ENCODE assay signal across 10 cellular contexts in genomic region chr6:35487653-35488516, GRCh38. TPM values are rescaled to one million over a fixed set of nuclear protein-coding genes. Genes with fewer than 3 reads are reported as not detected.
DNase-seq lines count a peak whose midpoint lies in the region; ATAC-seq, FAIRE-seq and TF ChIP-seq lines count a peak whose summit lies in the region.
"Had no signal": no experiment of that assay in that cellular context is flagged by ENCODE, and none has a peak within 500 bp of the region (broad histone marks: within the 10 kb centered on the region; RNA-seq: fewer than 3 reads in every experiment).

No MANE protein-coding gene starts in this region.

- H3K36me3 ChIP-seq in right atrium auricular region (peaks cover 10% of the 10 kb centered on the region), ascending aorta (peaks cover 16 to 21% of the 10 kb centered on the region in 2 donors), mesendoderm (ENCODE audit: control insufficient read depth, insufficient read depth, low read length) (no peaks in the 10 kb centered on the region), vagina (no peaks in the 10 kb centered on the region)

- DNase-seq in right atrium auricular region (ENCODE audit: low spot score) (no peak), Right ventricle myocardium inferior (ENCODE audit: missing footprints) (no peak), ascending aorta (ENCODE audit: low spot score in 2 of 2) (no peak), mesendoderm (no peak), vagina (ENCODE audit: extremely low spot score in 2 of 2) (no peak), frontal cortex (ENCODE audit: low spot score in 2 of 2) (no peak)

- peak overlapping the region; percentile 39 for H2BK5ac ChIP-seq in mesendoderm (ENCODE audit: low read length)

- TF ChIP-seq POLR2A in vagina (IDR thresholded peaks at IDR 0.05) = no peak

- H3K79me2 ChIP-seq in mesendoderm (ENCODE audit: control insufficient read depth, insufficient read depth, low read length) = peaks cover 39% of the 10 kb centered on the region

- TF ChIP-seq CTCF in right atrium auricular region (IDR thresholded peaks at IDR 0.05) (no peak), ascending aorta (IDR thresholded peaks at IDR 0.05) (no peak), vagina (IDR thresholded peaks at IDR 0.05) (no peak)

- no peak overlapping the region for H3K9ac ChIP-seq in mesendoderm (ENCODE audit: low read length)

- H3K4ac ChIP-seq in mesendoderm (ENCODE audit: low read depth, low read length) = no peak overlapping the region

- no CpG with 5 or more reads among the region's 9 CpGs for WGBS in mesendoderm (ENCODE audit: extremely low coverage, insufficient coverage, low lambda C conversion rate)

- H3K23ac ChIP-seq in mesendoderm (ENCODE audit: low read length) = no peak overlapping the region

- H3K79me1 ChIP-seq in mesendoderm (ENCODE audit: low read length) = peaks cover 19% of the 10 kb centered on the region

- H3K4me2 ChIP-seq in mesendoderm (ENCODE audit: low read length) = no peak overlapping the region

- H2BK120ac ChIP-seq in mesendoderm (ENCODE audit: low read depth, low read length) = no peak overlapping the region

- intact Hi-C loops in Right ventricle myocardium inferior (cut with DNase I) = no loop called here
- intact Hi-C loops in ascending aorta (cut with DNase I) = loop anchor here (2.0 to 10.0 kb wide), 2 partner anchors 19 to 333 kb away; partner anchors contain the start of gene RPL10A
- intact Hi-C loops in vagina (cut with DNase I) = no loop called here

- H3K27ac ChIP-seq in right atrium auricular region (peak overlapping the region; percentile 83 to 89), ascending aorta (peak overlapping the region; percentile 95 to 100), mesendoderm (ENCODE audit: low read depth, low read length) (peak overlapping the region; percentile 63), vagina (peak overlapping the region; percentile 97)

- H2BK15ac ChIP-seq in mesendoderm (replicated peaks; ENCODE audit: low read depth) = no peak overlapping the region

- H2AK5ac ChIP-seq in mesendoderm (ENCODE audit: low read length) = peak overlapping the region; percentile 83

- H3K4me1 ChIP-seq in right atrium auricular region (peaks cover 0 to 77% of the 10 kb centered on the region in 2 donors), ascending aorta (peaks cover 36 to 77% of the 10 kb centered on the region in 2 donors), mesendoderm (ENCODE audit: control insufficient read depth, low read depth, low read length) (peaks cover 53% of the 10 kb centered on the region), vagina (peaks cover 83% of the 10 kb centered on the region)

- H3K27me3 ChIP-seq in right atrium auricular region (no peaks in the 10 kb centered on the region), ascending aorta (no peaks in the 10 kb centered on the region), mesendoderm (ENCODE audit: insufficient read depth, low read length, poor library complexity) (no peaks in the 10 kb centered on the region), vagina (no peaks in the 10 kb centered on the region)

- H3K18ac ChIP-seq in mesendoderm (ENCODE audit: low read length) = no peak overlapping the region

- H4K5ac ChIP-seq in mesendoderm (ENCODE audit: low read length) = no peak overlapping the region

- ATAC-seq in Right ventricle myocardium inferior (no peak), GM21447 (IDR thresholded peaks at IDR 0.05; ENCODE audit: unreplicated experiment) (no peak), HG02623 (IDR thresholded peaks at IDR 0.05; ENCODE audit: unreplicated experiment) (no peak)

- H3K4me3 ChIP-seq in right atrium auricular region (no peak overlapping the region), ascending aorta (peak overlapping the region in 1 of 2 donors; percentile 29), mesendoderm (ENCODE audit: low read length) (no peak overlapping the region), vagina (no peak overlapping the region)

- no peak overlapping the region for H4K8ac ChIP-seq in mesendoderm (ENCODE audit: low read depth, low read length)

- H3K9me3 ChIP-seq in right atrium auricular region (no peaks in the 10 kb centered on the region), ascending aorta (no peaks in the 10 kb centered on the region), vagina (no peaks in the 10 kb centered on the region)

- H3K56ac ChIP-seq in mesendoderm (ENCODE audit: low read length) = peak overlapping the region; percentile 6

- FAIRE-seq in frontal cortex (lab: Jason Lieb, UNC) = no peak

RNA-seq across cellular contexts. Expression of gene TEAD3, which starts 9.0 kb away (rescaled TPM):
- total RNA-seq in right atrium auricular region (10 to 100 TPM; 19.3 to 37.1 TPM), Right ventricle myocardium inferior (32.2 TPM), ascending aorta (19.8 TPM), vagina (29.0 TPM), frontal cortex (0.41 TPM)
- 37.1 TPM for polyA plus RNA-seq in mesendoderm (2013, experiment 1 of 2)
- 36.3 TPM for polyA plus RNA-seq in mesendoderm (2013, experiment 2 of 2)

RNA-seq across cellular contexts. Expression of gene RPL10A, which starts 19.7 kb away (rescaled TPM):
- total RNA-seq in right atrium auricular region (100 to 1,000 TPM; 571 to 831 TPM), Right ventricle myocardium inferior (606 TPM), ascending aorta (643 TPM), vagina (2,013 TPM), frontal cortex (1,604 TPM)
- polyA plus RNA-seq in mesendoderm (2013, experiment 1 of 2) = 2,328 TPM
- polyA plus RNA-seq in mesendoderm (2013, experiment 2 of 2) = 2,329 TPM

RNA-seq across cellular contexts. Expression of gene TULP1, which starts 24.8 kb away (rescaled TPM):
- total RNA-seq in right atrium auricular region (not detected), Right ventricle myocardium inferior (not detected), ascending aorta (not detected), vagina (not detected), frontal cortex (not detected)
- 2.2 TPM for polyA plus RNA-seq in mesendoderm (2013, experiment 1 of 2)
- polyA plus RNA-seq in mesendoderm (2013, experiment 2 of 2) = 2.8 TPM
- total RNA-seq: CD8-positive, alpha-beta memory T cell; dermis microvascular lymphatic vessel endothelial cell had no signal
- polyA plus RNA-seq: CD8-positive, alpha-beta memory T cell had no signal

RNA-seq across cellular contexts. Expression of gene FANCE, which starts 35.7 kb away (rescaled TPM):
- total RNA-seq in right atrium auricular region (1 to 10 TPM; 3.4 to 3.5 TPM), Right ventricle myocardium inferior (4.1 TPM), ascending aorta (0.32 TPM), vagina (10.1 TPM), frontal cortex (14.3 TPM)
- polyA plus RNA-seq in mesendoderm (2013, experiment 1 of 2) = 6.7 TPM
- polyA plus RNA-seq in mesendoderm (2013, experiment 2 of 2) = 6.7 TPM

Comparison
In these comparisons a context has a peak if more than half of its experiments do, and no peak if none do; other contexts are left out.
1. RNA of gene TEAD3, which starts 9.0 kb away (total RNA-seq): 19.3 to 37.1 TPM in right atrium auricular region, 32.2 TPM in Right ventricle myocardium inferior (single experiment), 29.0 TPM in vagina (single experiment) and 19.8 TPM in ascending aorta (single experiment); 0.41 TPM in frontal cortex (single experiment); every median in the first group is over 10 times any median in the second.
2. Peak in every context shown above with its lines, with median percentiles within 50 percentile points of each other: H3K27ac ChIP-seq.